Comparison of ENCODE assay signal across 16 cellular contexts in genomic region chr14:21169587-21169986, GRCh38. TPM values are rescaled to one million over a fixed set of nuclear protein-coding genes. Genes with fewer than 3 reads are reported as not detected.
DNase-seq lines count a peak whose midpoint lies in the region; ATAC-seq lines count a peak whose summit lies in the region.
"Had no signal": no experiment of that assay in that cellular context is flagged by ENCODE, and none has a peak within 500 bp of the region (broad histone marks: within the 10 kb centered on the region; RNA-seq: fewer than 3 reads in every experiment).

No MANE protein-coding gene starts in this region.

- WGBS in trophoblast cell (ENCODE audit: extremely low coverage, insufficient coverage, insufficient read length): no CpG with 5 or more reads among the region's 4 CpGs

- H3K27me3 ChIP-seq in BLaER1: no peaks in the 10 kb centered on the region
- H3K27me3 ChIP-seq in trophoblast cell (ENCODE audit: insufficient read depth, low read length): no peaks in the 10 kb centered on the region

- H3K36me3 ChIP-seq in BLaER1 (no peaks in the 10 kb centered on the region), trophoblast cell (ENCODE audit: control insufficient read depth in 1 of 2, insufficient read depth in 2 of 2, low read length in 2 of 2) (no peaks in the 10 kb centered on the region)

- H4K8ac ChIP-seq in trophoblast cell (ENCODE audit: low read depth, low read length): no peak overlapping the region

- peak overlapping the region; percentile 44 for H3K4me2 ChIP-seq in BLaER1
- no peak overlapping the region for H3K4me2 ChIP-seq in trophoblast cell (ENCODE audit: low read length)
- H3K4me2 ChIP-seq: GM23338 had no signal

- H3K9ac ChIP-seq in BLaER1 (no peak overlapping the region), trophoblast cell (ENCODE audit: low read length) (no peak overlapping the region)

- no peak overlapping the region for H4K91ac ChIP-seq in trophoblast cell (ENCODE audit: low read depth, low read length)

- intact Hi-C loops in left colon (cut with DNase I, micrococcal nuclease): no loop called here

- H3K23ac ChIP-seq in trophoblast cell (ENCODE audit: low read length): no peak overlapping the region

- H3K9me3 ChIP-seq in BLaER1 (peaks cover 28% of the 10 kb centered on the region), trophoblast cell (ENCODE audit: insufficient read depth, low read depth, low read length) (peaks cover 4% of the 10 kb centered on the region)

- H2BK5ac ChIP-seq in trophoblast cell (ENCODE audit: low read depth, low read length, poor library complexity): no peak overlapping the region

- H2BK12ac ChIP-seq in trophoblast cell (ENCODE audit: low read length): no peak overlapping the region

- H3K79me2 ChIP-seq in trophoblast cell (ENCODE audit: control insufficient read depth, insufficient read depth, low read length, poor library complexity): no peaks in the 10 kb centered on the region

- H3K4me1 ChIP-seq in BLaER1 (peaks cover 24% of the 10 kb centered on the region), trophoblast cell (ENCODE audit: control insufficient read depth in 1 of 2, insufficient read depth in 2 of 2, low read length in 2 of 2) (no peaks in the 10 kb centered on the region)

- H3K14ac ChIP-seq in trophoblast cell (ENCODE audit: low read length): no peak overlapping the region

- H3K18ac ChIP-seq in trophoblast cell (ENCODE audit: low read length): no peak overlapping the region

- no peak overlapping the region for H3K4ac ChIP-seq in trophoblast cell (ENCODE audit: low read depth, low read length)

- no peak overlapping the region for H2BK120ac ChIP-seq in trophoblast cell (ENCODE audit: insufficient read depth, low read length, poor library complexity)

- no peak overlapping the region for H3K27ac ChIP-seq in BLaER1
- H3K27ac ChIP-seq in trophoblast cell (ENCODE audit: low read depth, low read length): no peak overlapping the region
- H3K27ac ChIP-seq: C4-2B, HL-60 had no signal

- DNase-seq in Jurkat, Clone E6-1 (ENCODE audit: low read depth, low spot score): peak; percentile 62
- DNase-seq in foreskin melanocyte (peak; percentile 62), trophoblast cell (no peak), left colon (no peak)
- DNase-seq: ACHN; CD4-positive, alpha-beta memory T cell; DMS79; EL; H7 had no signal

- ATAC-seq in HG03460 (IDR thresholded peaks at IDR 0.05; ENCODE audit: unreplicated experiment) (no peak), HG03280 (IDR thresholded peaks at IDR 0.05; ENCODE audit: unreplicated experiment) (no peak), left colon (no peak)
- ATAC-seq: GM23338 had no signal

- no peak overlapping the region for H4K12ac ChIP-seq in trophoblast cell (ENCODE audit: low read depth, low read length)

- H2AK5ac ChIP-seq in trophoblast cell (ENCODE audit: low read length): no peak overlapping the region

- H3K4me3 ChIP-seq in BLaER1 (no peak overlapping the region), trophoblast cell (ENCODE audit: low read depth, low read length) (peak overlapping the region; percentile 21)
- H3K4me3 ChIP-seq in Jurkat, Clone E6-1 (ENCODE audit: low read length): no peak overlapping the region
- H3K4me3 ChIP-seq: GM23338 had no signal

- no peaks in the 10 kb centered on the region for H3K79me1 ChIP-seq in trophoblast cell (ENCODE audit: low read length)

- H2AFZ ChIP-seq in trophoblast cell (ENCODE audit: insufficient read depth, low read length, poor library complexity): no peak overlapping the region
- H2AFZ ChIP-seq: GM23338 had no signal

- no peaks in the 10 kb centered on the region for H4K20me1 ChIP-seq in BLaER1

RNA-seq across cellular contexts. Expression of gene OR5AU1, which starts 13.7 kb away (rescaled TPM):
- not detected for polyA plus RNA-seq in Jurkat, Clone E6-1 (2012; ENCODE audit: insufficient read depth, insufficient read length)
- 0.06 TPM in 1 of 2 replicates, not detected in the other for polyA plus RNA-seq in trophoblast cell (2013)
- total RNA-seq in left colon: not detected
- total RNA-seq: A172; CD4-positive, alpha-beta memory T cell; GM23338; H7 had no signal
- polyA plus RNA-seq: CD4-positive, alpha-beta memory T cell; GM23338 had no signal

Comparison
In these comparisons a context has a peak if more than half of its experiments do, and no peak if none do; other contexts are left out.
1. DNase-seq: peak in Jurkat, Clone E6-1 (single experiment) and foreskin melanocyte (single experiment); none in trophoblast cell (0 of 2) and left colon (0 of 2).